ENCODE assay signal across 1 cellular context in the genomic region with DNA sequence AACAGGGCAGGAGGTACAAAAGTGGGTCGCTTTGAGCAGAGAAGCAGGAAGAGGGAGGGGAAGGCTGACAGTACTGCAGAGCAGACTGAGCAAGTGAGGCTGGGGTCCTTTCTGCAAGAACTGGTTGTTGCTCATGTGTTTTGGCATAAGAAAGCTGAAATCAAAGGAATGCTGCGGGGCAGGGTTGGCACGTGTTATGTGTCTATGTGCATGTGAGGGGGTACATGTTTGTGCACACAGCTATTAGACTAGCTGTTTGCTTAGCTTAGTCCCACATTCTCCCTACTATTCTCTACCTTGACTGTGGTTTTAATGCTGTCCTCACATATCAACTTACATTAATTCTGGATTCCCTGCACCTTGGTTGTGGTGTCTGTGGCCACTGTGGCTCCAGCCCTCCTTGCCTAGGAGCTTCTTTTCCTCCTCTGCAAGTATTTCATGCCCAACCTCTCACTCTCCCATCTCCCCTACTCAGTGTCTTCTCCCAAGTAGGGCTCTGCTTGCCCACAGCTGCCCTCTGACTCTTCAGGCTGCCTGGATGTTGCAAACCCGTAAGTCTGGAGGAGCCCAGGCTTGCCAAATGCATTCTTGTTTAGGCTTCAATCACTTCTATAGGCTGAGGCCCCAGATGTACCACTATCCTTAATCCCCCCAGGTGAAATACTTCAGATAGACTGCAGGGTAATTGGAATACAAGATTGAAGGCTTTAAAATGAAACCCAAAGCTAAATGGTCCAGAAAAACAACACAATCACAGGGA.
TF ChIP-seq lines count a peak whose summit lies in the region.

No MANE protein-coding gene starts in this region.

TF ChIP-seq in IMR-90, 13 proteins besides CTCF, POLR2A, EP300 and RAD21:
- TF ChIP-seq MXI1 (IDR thresholded peaks at IDR 0.05; ENCODE audit: borderline replicate concordance, low read depth, low read length) (no peak), NFE2L2 (IDR thresholded peaks at IDR 0.05; ENCODE audit: low read depth, low read length) (no peak), MAZ (IDR thresholded peaks at IDR 0.05; ENCODE audit: borderline replicate concordance, low read depth, low read length) (no peak), BHLHE40 (IDR thresholded peaks at IDR 0.05; ENCODE audit: low read depth, low read length) (no peak), MAFK (IDR thresholded peaks at IDR 0.05; ENCODE audit: low read depth, low read length) (no peak), SMC3 (IDR thresholded peaks at IDR 0.05; ENCODE audit: low read depth, low read length) (no peak), FOS (IDR thresholded peaks at IDR 0.05; ENCODE audit: low read depth, low read length) (no peak), CHD1 (IDR thresholded peaks at IDR 0.05; ENCODE audit: low read depth, low read length) (no peak)
- TF ChIP-seq, protein P1, sequence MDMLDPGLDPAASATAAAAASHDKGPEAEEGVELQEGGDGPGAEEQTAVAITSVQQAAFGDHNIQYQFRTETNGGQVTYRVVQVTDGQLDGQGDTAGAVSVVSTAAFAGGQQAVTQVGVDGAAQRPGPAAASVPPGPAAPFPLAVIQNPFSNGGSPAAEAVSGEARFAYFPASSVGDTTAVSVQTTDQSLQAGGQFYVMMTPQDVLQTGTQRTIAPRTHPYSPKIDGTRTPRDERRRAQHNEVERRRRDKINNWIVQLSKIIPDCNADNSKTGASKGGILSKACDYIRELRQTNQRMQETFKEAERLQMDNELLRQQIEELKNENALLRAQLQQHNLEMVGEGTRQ (IDR thresholded peaks at IDR 0.05; ENCODE audit: low read depth, low read length), result no peak
- TF ChIP-seq, protein P2, sequence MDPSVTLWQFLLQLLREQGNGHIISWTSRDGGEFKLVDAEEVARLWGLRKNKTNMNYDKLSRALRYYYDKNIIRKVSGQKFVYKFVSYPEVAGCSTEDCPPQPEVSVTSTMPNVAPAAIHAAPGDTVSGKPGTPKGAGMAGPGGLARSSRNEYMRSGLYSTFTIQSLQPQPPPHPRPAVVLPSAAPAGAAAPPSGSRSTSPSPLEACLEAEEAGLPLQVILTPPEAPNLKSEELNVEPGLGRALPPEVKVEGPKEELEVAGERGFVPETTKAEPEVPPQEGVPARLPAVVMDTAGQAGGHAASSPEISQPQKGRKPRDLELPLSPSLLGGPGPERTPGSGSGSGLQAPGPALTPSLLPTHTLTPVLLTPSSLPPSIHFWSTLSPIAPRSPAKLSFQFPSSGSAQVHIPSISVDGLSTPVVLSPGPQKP (IDR thresholded peaks at IDR 0.05; ENCODE audit: borderline replicate concordance, low read depth, low read length), result no peak
